Comparison of ENCODE assay signal across 9 cellular contexts in the genomic region with DNA sequence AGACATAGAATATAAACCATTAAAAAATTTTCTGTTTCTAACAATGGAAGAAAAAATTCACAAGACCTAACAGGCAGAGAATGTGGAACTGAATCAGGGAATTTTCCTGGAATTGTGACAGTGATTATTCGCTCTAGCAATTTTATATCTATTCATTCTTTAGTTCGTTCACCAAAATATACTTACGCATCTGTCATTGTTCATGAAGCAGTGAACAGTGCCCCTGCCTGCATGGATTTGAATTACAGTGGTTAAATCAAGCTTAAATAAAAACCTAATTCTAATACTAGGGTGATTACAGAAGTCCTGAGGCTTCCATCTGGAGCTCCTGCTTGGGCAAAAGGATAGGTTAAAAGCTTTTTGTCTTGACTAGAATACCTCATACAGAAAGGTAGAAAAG. TPM values are rescaled to one million over a fixed set of nuclear protein-coding genes. Genes with fewer than 3 reads are reported as not detected.
DNase-seq lines count a peak whose midpoint lies in the region; ATAC-seq, FAIRE-seq and TF ChIP-seq lines count a peak whose summit lies in the region.
"Had no signal": no experiment of that assay in that cellular context is flagged by ENCODE, and none has a peak within 500 bp of the region (broad histone marks: within the 10 kb centered on the region; RNA-seq: fewer than 3 reads in every experiment).

No MANE protein-coding gene starts in this region.

- no peak for FAIRE-seq in small intestine (lab: Jason Lieb, UNC)
- FAIRE-seq: GM19239 had no signal

- no peaks in the 10 kb centered on the region for H3K27me3 ChIP-seq in HCT116 (ENCODE audit: insufficient read depth, low read length)
- no peaks in the 10 kb centered on the region for H3K27me3 ChIP-seq in small intestine (ENCODE audit: control insufficient read depth in 2 of 2, insufficient read depth in 2 of 2, low read length in 2 of 2)
- H3K27me3 ChIP-seq: vagina had no signal

- peak; percentile 74 for TF ChIP-seq RAD21 in HCT116 (IDR thresholded peaks at IDR 0.05; ENCODE audit: low read depth)

- CTCF ChIA-PET in HCT116 (lab: Charles Lee), result interaction anchor here (0.6 to 4.4 kb wide), 29 partner anchors 9 to 342 kb away, joined by 3 to 47 read pairs (median 4); no protein-coding TSS in a partner anchor

- H2AFZ ChIP-seq in HCT116 (ENCODE audit: low read depth, low read length, poor library complexity, severe bottlenecking), result peak overlapping the region; percentile 45

- RAD21 ChIA-PET in HCT116 (lab: Charles Lee; ENCODE audit: low non-redundant PET in 1 of 2, low total read pairs in 2 of 2, uncharacterized antibody in 2 of 2, unreplicated experiment in 2 of 2), result interaction anchor here (0.6 to 1.1 kb wide), 3 partner anchors 89 to 133 kb away, joined by 3 to 4 read pairs (median 3); no protein-coding TSS in a partner anchor

- peak; percentile 46 for DNase-seq in HCT116 (ENCODE audit: low read depth, low spot score)
- peak; percentile 45 for DNase-seq in RKO (ENCODE audit: low spot score)
- DNase-seq in fibroblast of mammary gland (ENCODE audit: low read depth), result peak; percentile 46
- peak; percentile 2 for DNase-seq in small intestine
- no peak for DNase-seq in stimulated activated effector memory CD8-positive, alpha-beta T cell treated with anti-CD3 and anti-CD28 coated beads, Interleukin-12 subunit alpha, Interleukin-12 subunit beta, amount 100 ng/mL, for 72 hours (ENCODE audit: low spot score in 2 of 2)

- POLR2A ChIA-PET in HCT116 (lab: Charles Lee), result interaction anchor here (0.9 kb wide), 1 partner anchor 131 kb away, joined by 3 read pairs; no protein-coding TSS in a partner anchor

- no peak for TF ChIP-seq POLR2A in HCT116 (IDR thresholded peaks at IDR 0.05; ENCODE audit: borderline replicate concordance, extremely low read depth, insufficient read depth, insufficient read length)

- H3K9me3 ChIP-seq in HCT116 (ENCODE audit: control insufficient read depth in 1 of 2, insufficient read depth in 1 of 2, low read depth in 1 of 2, low read length in 2 of 2) (no peaks in the 10 kb centered on the region), small intestine (ENCODE audit: control insufficient read depth, low read depth) (no peaks in the 10 kb centered on the region)
- H3K9me3 ChIP-seq: vagina had no signal

- H3K9ac ChIP-seq in HCT116 (ENCODE audit: low read length), result no peak overlapping the region

- no TSS peak for BruUV-seq in HCT116 (replicated peaks; lab: Mats Ljungman, UMichigan)

- no peaks in the 10 kb centered on the region for H3K79me2 ChIP-seq in HCT116 (ENCODE audit: insufficient read depth, low read length)

- H3K4me1 ChIP-seq in HCT116 (ENCODE audit: control insufficient read depth in 1 of 2, insufficient read depth in 2 of 2, low read length in 2 of 2), result peaks cover 6 to 25% of the 10 kb centered on the region in 2 experiments; a peak in 3 of 4 replicates
- no peaks in the 10 kb centered on the region for H3K4me1 ChIP-seq in small intestine (ENCODE audit: control insufficient read depth in 2 of 2, insufficient read depth in 1 of 2, low read depth in 1 of 2, low read length in 1 of 2)

- no peaks in the 10 kb centered on the region for H4K20me1 ChIP-seq in HCT116 (ENCODE audit: insufficient read depth)

- ATAC-seq in HCT116, result peak; percentile 69
- no peak for ATAC-seq in GM21381 (IDR thresholded peaks at IDR 0.05; ENCODE audit: unreplicated experiment)
- ATAC-seq in stimulated activated effector memory CD8-positive, alpha-beta T cell treated with anti-CD3 and anti-CD28 coated beads, Interleukin-12 subunit alpha, Interleukin-12 subunit beta, amount 100 ng/mL, for 72 hours, result no peak
- ATAC-seq in HG03159 (IDR thresholded peaks at IDR 0.05; ENCODE audit: unreplicated experiment), result no peak

- H3K4me2 ChIP-seq in HCT116 (ENCODE audit: low read length), result no peak overlapping the region

- no peak overlapping the region for H3K4me3 Mint-ChIP-seq in stimulated activated effector memory CD8-positive, alpha-beta T cell treated with anti-CD3 and anti-CD28 coated beads, Interleukin-12 subunit alpha, Interleukin-12 subunit beta, amount 100 ng/mL, for 72 hours

- 58 to 80% (median 78%) methylated on average over 3 of the region's 3 CpGs for WGBS in small intestine, 3 donors

- no peaks in the 10 kb centered on the region for H3K9me2 ChIP-seq in HCT116 (ENCODE audit: insufficient read depth)

- no peak overlapping the region for H3K27ac ChIP-seq in HCT116 (ENCODE audit: low read depth, low read length)
- H3K27ac ChIP-seq in small intestine (ENCODE audit: low read depth in 1 of 2, low read length in 1 of 2), result no peak overlapping the region
- H3K27ac ChIP-seq: vagina had no signal

- H3K36me3 Mint-ChIP-seq in stimulated activated effector memory CD8-positive, alpha-beta T cell treated with anti-CD3 and anti-CD28 coated beads, Interleukin-12 subunit alpha, Interleukin-12 subunit beta, amount 100 ng/mL, for 72 hours, result no peaks in the 10 kb centered on the region

- H3K36me3 ChIP-seq in HCT116 (ENCODE audit: control insufficient read depth in 1 of 2, insufficient read depth in 2 of 2, low read length in 2 of 2) (no peaks in the 10 kb centered on the region), small intestine (ENCODE audit: control insufficient read depth in 2 of 2, insufficient read depth in 2 of 2, low read length in 2 of 2) (no peaks in the 10 kb centered on the region)

- TF ChIP-seq CTCF in HCT116 (IDR thresholded peaks at IDR 0.05 in 2 of 3, conservative IDR thresholded peaks at IDR 0.05 in 1 of 3; ENCODE audit: borderline replicate concordance in 1 of 3, insufficient read depth in 1 of 3, low read depth in 2 of 3, low read length in 2 of 3) (peak; percentile 57 to 90 (median 74); a peak in 5 of 6 replicates), fibroblast of mammary gland (conservative IDR thresholded peaks at IDR 0.05; ENCODE audit: control insufficient read depth, insufficient read depth, low read depth, low read length) (peak; percentile 57)

- no peaks in the 10 kb centered on the region for H3K9me3 Mint-ChIP-seq in stimulated activated effector memory CD8-positive, alpha-beta T cell treated with anti-CD3 and anti-CD28 coated beads, Interleukin-12 subunit alpha, Interleukin-12 subunit beta, amount 100 ng/mL, for 72 hours

- H3K27ac Mint-ChIP-seq in stimulated activated effector memory CD8-positive, alpha-beta T cell treated with anti-CD3 and anti-CD28 coated beads, Interleukin-12 subunit alpha, Interleukin-12 subunit beta, amount 100 ng/mL, for 72 hours, result no peak overlapping the region

- intact Hi-C loops in HCT116 (cut with micrococcal nuclease), result loop anchor here (1.0 to 5.0 kb wide), 4 partner anchors 66 to 328 kb away; no protein-coding TSS in a partner anchor

- no peak overlapping the region for H3K4me3 ChIP-seq in HCT116 (replicated peaks in 1 of 2; ENCODE audit: low read depth in 1 of 2, low read length in 2 of 2)
- no peak overlapping the region for H3K4me3 ChIP-seq in fibroblast of mammary gland (ENCODE audit: control insufficient read depth, low read depth, low read length)
- no peak overlapping the region for H3K4me3 ChIP-seq in small intestine (ENCODE audit: low read depth in 1 of 2, low read length in 2 of 2)
- H3K4me3 ChIP-seq: vagina had no signal

- no peaks in the 10 kb centered on the region for H3K4me1 Mint-ChIP-seq in stimulated activated effector memory CD8-positive, alpha-beta T cell treated with anti-CD3 and anti-CD28 coated beads, Interleukin-12 subunit alpha, Interleukin-12 subunit beta, amount 100 ng/mL, for 72 hours

TF ChIP-seq in HCT116, 20 proteins besides CTCF, POLR2A, EP300 and RAD21:
- no peak for TF ChIP-seq POLR2AphosphoS5 (IDR thresholded peaks at IDR 0.05; ENCODE audit: low read depth, low read length)
- no peak for TF ChIP-seq SRF (IDR thresholded peaks at IDR 0.05; ENCODE audit: low read depth)
- no peak for TF ChIP-seq EGR1 (IDR thresholded peaks at IDR 0.05; ENCODE audit: low read depth)
- no peak for TF ChIP-seq JUND (IDR thresholded peaks at IDR 0.05)
- TF ChIP-seq FOSL1 (IDR thresholded peaks at IDR 0.05; ENCODE audit: low read depth), result no peak
- TF ChIP-seq EZH2phosphoT487 (IDR thresholded peaks at IDR 0.05; ENCODE audit: borderline replicate concordance), result no peak
- TF ChIP-seq EZH2 (IDR thresholded peaks at IDR 0.05), result no peak
- no peak for TF ChIP-seq ZFX (IDR thresholded peaks at IDR 0.05)
- no peak; the same call in 1 of the 2 replicates for TF ChIP-seq CBX3 (IDR thresholded peaks at IDR 0.05; ENCODE audit: low read depth)
- TF ChIP-seq SP1 (IDR thresholded peaks at IDR 0.05; ENCODE audit: low read depth), result no peak; the same call in 1 of the 2 replicates
- TF ChIP-seq CEBPB (IDR thresholded peaks at IDR 0.05; ENCODE audit: low read depth), result no peak

RNA-seq across cellular contexts. Expression of a gene that starts 48.6 kb away (rescaled TPM):
- 0.44 TPM for total RNA-seq in HCT116 (2021; ENCODE audit: unreplicated experiment)
- polyA plus RNA-seq in HCT116 (2012), result 0.01 TPM in 1 of 2 replicates, not detected in the other
- polyA plus RNA-seq in small intestine, result 1 to 10 TPM in 2 of 3 donors, not detected in 1; 1.9 to 7.7 TPM

Comparison
In these comparisons a context has a peak if more than half of its experiments do, and no peak if none do; other contexts are left out.
1. DNase-seq: peak in HCT116 (single experiment), RKO (single experiment), fibroblast of mammary gland (single experiment) and small intestine (single experiment); none in stimulated activated effector memory CD8-positive, alpha-beta T cell treated with anti-CD3 and anti-CD28 coated beads, Interleukin-12 subunit alpha, Interleukin-12 subunit beta, amount 100 ng/mL, for 72 hours (0 of 2).